ENCODE assay signal across 13 cellular contexts in the genomic region with DNA sequence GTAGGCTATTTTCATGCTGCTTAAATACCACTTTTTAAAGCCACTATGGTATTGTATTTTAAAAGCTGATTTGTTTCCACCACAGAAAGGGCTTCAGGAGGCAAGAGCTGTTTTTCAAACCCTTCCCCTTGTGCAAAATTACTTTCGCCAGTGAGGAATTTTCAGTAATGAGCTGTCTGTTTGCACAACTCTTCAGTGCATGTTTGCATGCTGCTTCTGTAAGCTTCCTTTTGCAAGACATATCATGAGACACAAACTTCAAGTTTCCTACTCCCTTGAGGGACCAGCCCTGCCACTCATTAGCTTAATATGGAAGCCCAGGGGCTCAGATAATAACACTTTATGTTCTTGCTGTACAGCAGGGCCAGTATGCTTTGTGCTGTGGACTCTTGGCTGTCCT.
A peak's percentile ranks its signal among the peaks of the same experiment; 100 is the strongest.
DNase-seq lines count a peak whose midpoint lies in the region; ATAC-seq and TF ChIP-seq lines count a peak whose summit lies in the region.
"Had no signal": no experiment of that assay in that cellular context is flagged by ENCODE, and none has a peak within 500 bp of the region (broad histone marks: within the 10 kb centered on the region; RNA-seq: fewer than 3 reads in every experiment).

No MANE protein-coding gene starts in this region.

- CTCF ChIA-PET in Calu3 (lab: Charles Lee): interaction anchor here (0.8 to 2.7 kb wide), 6 partner anchors 9 to 604 kb away, joined by 3 to 9 read pairs (median 4); no protein-coding TSS in a partner anchor

- TF ChIP-seq CTCF in CD14-positive monocyte (IDR thresholded peaks at IDR 0.05) (no peak), left lung (IDR thresholded peaks at IDR 0.05) (no peak), Calu3 (IDR thresholded peaks at IDR 0.05; ENCODE audit: unreplicated experiment) (no peak)

- peaks cover 0 to 1% (median 0%) of the 10 kb centered on the region in 3 donors for H3K27me3 Mint-ChIP-seq in CD14-positive monocyte (ENCODE audit: low read depth in 3 of 3)
- H3K27me3 Mint-ChIP-seq in Calu3 (ENCODE audit: unreplicated experiment): no peaks in the 10 kb centered on the region

- H3K4me1 ChIP-seq in GM23248 (ENCODE audit: insufficient read depth) (peaks cover 9% of the 10 kb centered on the region; the same call in 1 of the 2 replicates), left lung (peaks cover 9 to 27% of the 10 kb centered on the region in 2 donors)

- H3K9me3 Mint-ChIP-seq in CD14-positive monocyte (peaks cover 0 to 13% (median 5%) of the 10 kb centered on the region in 7 donors), Calu3 (ENCODE audit: low read depth, unreplicated experiment) (no peaks in the 10 kb centered on the region)

- ATAC-seq in left lung (peak; percentile 81), HG02973 (IDR thresholded peaks at IDR 0.05; ENCODE audit: unreplicated experiment) (no peak)
- ATAC-seq: activated CD8-positive, alpha-beta T cell treated with anti-CD3 and anti-CD28 coated beads, Interleukin-2, amount 10 ng/mL, durations not matched to agents 7 days and 5 days; esophagus mucosa; HCT116 had no signal

- H3K36me3 ChIP-seq in GM23248 (ENCODE audit: low read depth): no peaks in the 10 kb centered on the region
- H3K36me3 ChIP-seq in left lung: no peaks in the 10 kb centered on the region

- no peaks in the 10 kb centered on the region for H3F3A ChIP-seq in GM23248 (ENCODE audit: insufficient read depth)

- H3K27ac Mint-ChIP-seq in CD14-positive monocyte (peak overlapping the region in 4 of 7 donors; percentile 25 to 72 (median 55)), Calu3 (ENCODE audit: unreplicated experiment) (no peak overlapping the region)
- H3K27ac Mint-ChIP-seq: activated CD8-positive, alpha-beta T cell treated with anti-CD3 and anti-CD28 coated beads, Interleukin-2, amount 10 ng/mL, durations not matched to agents 7 days and 5 days had no signal

- no peak overlapping the region for H3K4me3 ChIP-seq in GM23248
- no peak overlapping the region for H3K4me3 ChIP-seq in left lung

- H3K79me2 ChIP-seq in GM23248 (ENCODE audit: insufficient read depth): no peaks in the 10 kb centered on the region

- no peak overlapping the region for H2AFZ ChIP-seq in GM23248

- H3K4me2 ChIP-seq in GM23248 (ENCODE audit: unreplicated experiment): no peak overlapping the region

- no peaks in the 10 kb centered on the region for H3K36me3 Mint-ChIP-seq in CD14-positive monocyte
- no peaks in the 10 kb centered on the region for H3K36me3 Mint-ChIP-seq in Calu3 (ENCODE audit: insufficient read depth, unreplicated experiment)

- H3K9me3 ChIP-seq in GM23248 (ENCODE audit: low read depth) (no peaks in the 10 kb centered on the region), left lung (no peaks in the 10 kb centered on the region)

- intact Hi-C loops in CD14-positive monocyte (cut with micrococcal nuclease) (loop anchor here (5.0 kb wide), 2 partner anchors 378 to 403 kb away; no protein-coding TSS in a partner anchor), left lung (cut with DNase I) (loop anchor here in 1 of 2 donors (10.0 kb wide), 1 partner anchor 381 kb away; no protein-coding TSS in a partner anchor), Calu3 (cut with micrococcal nuclease; ENCODE audit: unreplicated experiment) (loop anchor here (1.0 to 10.0 kb wide), 3 partner anchors 105 to 604 kb away; a partner anchor contains a TSS)

- H3K4me1 Mint-ChIP-seq in CD14-positive monocyte (peaks cover 30% of the 10 kb centered on the region), Calu3 (ENCODE audit: low read depth, unreplicated experiment) (no peaks in the 10 kb centered on the region)

- no peaks in the 10 kb centered on the region for H3K27me3 ChIP-seq in GM23248 (replicated peaks; ENCODE audit: insufficient read depth)
- no peaks in the 10 kb centered on the region for H3K27me3 ChIP-seq in left lung

- no peak overlapping the region for H3K9ac ChIP-seq in GM23248

- DNase-seq in CD14-positive monocyte (ENCODE audit: low spot score) (no peak), GM23248 (peak; percentile 53), SK-MEL-5 (ENCODE audit: low read depth, low spot score) (peak; percentile 71), left lung (no peak), NCI-H1930 (lab: John Stamatoyannopoulos, UW) (no peak), G401 (ENCODE audit: low spot score) (no peak), Calu3 (no peak)
- DNase-seq: activated CD8-positive, alpha-beta T cell treated with anti-CD3 and anti-CD28 coated beads, Interleukin-2, amount 10 ng/mL, durations not matched to agents 7 days and 5 days; activated effector memory CD4-positive, alpha-beta T cell treated with anti-CD3 and anti-CD28 coated beads, Interleukin-2, amount 50 U/mL, for 16 hours; T-helper 9 cell had no signal

- no peak overlapping the region for H3K4me3 Mint-ChIP-seq in CD14-positive monocyte
- no peak overlapping the region for H3K4me3 Mint-ChIP-seq in Calu3 (ENCODE audit: low read depth, unreplicated experiment)
- H3K4me3 Mint-ChIP-seq: activated CD8-positive, alpha-beta T cell treated with anti-CD3 and anti-CD28 coated beads, Interleukin-2, amount 10 ng/mL, durations not matched to agents 7 days and 5 days had no signal

- no peaks in the 10 kb centered on the region for H3K9me2 ChIP-seq in GM23248 (ENCODE audit: insufficient read depth)

- BruUV-seq in Calu3 (replicated peaks; lab: Mats Ljungman, UMichigan): no TSS peak

- no peaks in the 10 kb centered on the region for H4K20me1 ChIP-seq in GM23248 (ENCODE audit: insufficient read depth)

- WGBS in GM23248 (ENCODE audit: low coverage in 1 of 2, low lambda C conversion rate in 2 of 2, missing lambda C conversion rate in 2 of 2), 2 experiments: 48 to 49% methylated on average over 1 of the region's 1 CpG

- H3K27ac ChIP-seq in GM23248 (no peak overlapping the region), left lung (peak overlapping the region in 1 of 2 donors; percentile 70)

- in situ Hi-C loops in GM23248 (cut with MboI): loop anchor here (10.0 to 25.0 kb wide), 3 partner anchors 378 to 601 kb away; no protein-coding TSS in a partner anchor
- in situ Hi-C loops in SK-MEL-5 (cut with HindIII; ENCODE audit: low pct_unique_long_range_greater_than_20kb, low sequenced_read_pairs): no loop called here
- in situ Hi-C loops in G401 (cut with HindIII; ENCODE audit: low sequenced_read_pairs): no loop called here

Comparison
In these comparisons a context has a peak if more than half of its experiments do, and no peak if none do; other contexts are left out.
1. DNase-seq: peak in GM23248 (single experiment) and SK-MEL-5 (single experiment); none in CD14-positive monocyte (single experiment), left lung (0 of 2), NCI-H1930 (0 of 2), G401 (single experiment) and Calu3 (single experiment).